Comparison of ENCODE assay signal across 13 cellular contexts in genomic region chr1:181206979-181207790, GRCh38.
"Had no signal": no experiment of that assay in that cellular context is flagged by ENCODE, and none has a peak within 500 bp of the region (broad histone marks: within the 10 kb centered on the region; RNA-seq: fewer than 3 reads in every experiment).

No MANE protein-coding gene starts in this region.

- H3K27ac Mint-ChIP-seq: activated naive CD8-positive, alpha-beta T cell; natural killer cell; T-helper 1 cell treated with Interleukin-12 subunit alpha and Interleukin-12 subunit beta and Interleukin-4 antibody, amounts not matched to agents 30 μg/mL and 1 μg/mL, for 36 hours had no signal

- H3K36me3 ChIP-seq: cardiac muscle cell, lower lobe of right lung, upper lobe of right lung had no signal

- H3K36me3 Mint-ChIP-seq: activated naive CD8-positive, alpha-beta T cell; natural killer cell had no signal

- H3K9me3 ChIP-seq: lower lobe of right lung, upper lobe of right lung had no signal

- H3K9me3 Mint-ChIP-seq: natural killer cell; T-helper 1 cell treated with Interleukin-12 subunit alpha and Interleukin-12 subunit beta and Interleukin-4 antibody, amounts not matched to agents 30 μg/mL and 1 μg/mL, for 36 hours had no signal

- ATAC-seq: lower lobe of right lung, natural killer cell, upper lobe of right lung had no signal

- H3K27ac ChIP-seq: cardiac muscle cell, lower lobe of right lung, parathyroid adenoma, upper lobe of right lung had no signal

- H3K4me3 Mint-ChIP-seq: activated naive CD8-positive, alpha-beta T cell; natural killer cell; T-helper 1 cell treated with Interleukin-12 subunit alpha and Interleukin-12 subunit beta and Interleukin-4 antibody, amounts not matched to agents 30 μg/mL and 1 μg/mL, for 36 hours had no signal

- H3K4me3 ChIP-seq: cardiac muscle cell, dorsolateral prefrontal cortex, lower lobe of right lung, upper lobe of right lung had no signal

- H3K27me3 Mint-ChIP-seq: activated naive CD8-positive, alpha-beta T cell had no signal

- DNase-seq: activated CD4-positive, alpha-beta T cell treated with anti-CD3 and anti-CD28 coated beads for 1 hour; activated T-cell treated with anti-CD3 and anti-CD28 coated beads for 4 hours; erythroblast; kidney; lower lobe of right lung; natural killer cell; stimulated activated naive CD4-positive, alpha-beta T cell; upper lobe of right lung had no signal

- H3K4me1 ChIP-seq: lower lobe of right lung, parathyroid adenoma, upper lobe of right lung had no signal

- H3K27me3 ChIP-seq: cardiac muscle cell, upper lobe of right lung had no signal

- H3K4me1 Mint-ChIP-seq: natural killer cell had no signal
